ENCODE assay signal across 8 cellular contexts in genomic region chr2:218186355-218186766, GRCh38. TPM values are rescaled to one million over a fixed set of nuclear protein-coding genes. Genes with fewer than 3 reads are reported as not detected.
DNase-seq lines count a peak whose midpoint lies in the region; ATAC-seq and TF ChIP-seq lines count a peak whose summit lies in the region.

No MANE protein-coding gene starts in this region.

- H3K27me3 ChIP-seq in IMR-90 (ENCODE audit: control insufficient read depth, insufficient read depth, low read length) (peaks cover 33% of the 10 kb centered on the region), PC-3 (ENCODE audit: low read length) (peaks cover 8% of the 10 kb centered on the region), neural progenitor cell (no peaks in the 10 kb centered on the region)

- H3K4me1 ChIP-seq in IMR-90 (ENCODE audit: control insufficient read depth, insufficient read depth, low read length) (no peaks in the 10 kb centered on the region; the same call in 1 of the 2 replicates), PC-3 (ENCODE audit: insufficient read depth, low read length) (0 out of 2 replicates have a peak, but pooled peaks cover 4% of the 10 kb centered on the region), neural progenitor cell (no peaks in the 10 kb centered on the region)

- intact Hi-C loops in IMR-90 (cut with micrococcal nuclease) (loop anchor here (2.0 to 5.0 kb wide), 4 partner anchors 41 to 280 kb away; no protein-coding TSS in a partner anchor), PC-3 (cut with micrococcal nuclease) (loop anchor here (1.0 to 10.0 kb wide), 6 partner anchors 30 to 210 kb away; partner anchors contain the start of genes AAMP, CATIP and PNKD)

- in situ Hi-C loops in IMR-90 (cut with MboI; ENCODE audit: low sequenced_read_pairs): no loop called here

- no peaks in the 10 kb centered on the region for H3F3A ChIP-seq in PC-3 (ENCODE audit: low read length, unreplicated experiment)
- H3F3A ChIP-seq in neural progenitor cell (ENCODE audit: low read depth): no peaks in the 10 kb centered on the region

- no peaks in the 10 kb centered on the region for H3K9me1 ChIP-seq in IMR-90 (ENCODE audit: insufficient read depth, low read length)

- H2BK5ac ChIP-seq in IMR-90 (ENCODE audit: low read depth, low read length, poor library complexity, severe bottlenecking): no peak overlapping the region

- no peaks in the 10 kb centered on the region for H3K79me1 ChIP-seq in IMR-90 (ENCODE audit: low read depth in 1 of 2, low read length in 2 of 2)

- H3K36me3 ChIP-seq in IMR-90 (ENCODE audit: control insufficient read depth, insufficient read depth, low read length) (no peaks in the 10 kb centered on the region), PC-3 (ENCODE audit: low read depth, low read length) (no peaks in the 10 kb centered on the region), neural progenitor cell (no peaks in the 10 kb centered on the region)

- no peak overlapping the region for H2BK120ac ChIP-seq in IMR-90 (ENCODE audit: low read depth, low read length)

- H3K27ac ChIP-seq in IMR-90 (ENCODE audit: insufficient read depth, low read length) (no peak overlapping the region), PC-3 (ENCODE audit: low read length) (no peak overlapping the region), neural progenitor cell (no peak overlapping the region)

- no peaks in the 10 kb centered on the region for H3K79me2 ChIP-seq in PC-3 (ENCODE audit: low read length)
- H3K79me2 ChIP-seq in neural progenitor cell (ENCODE audit: low read depth): no peaks in the 10 kb centered on the region

- POLR2A ChIA-PET in IMR-90 (lab: Charles Lee; ENCODE audit: unreplicated experiment): no interaction called here
- POLR2A ChIA-PET in PC-3 (lab: Charles Lee; ENCODE audit: unreplicated experiment): no interaction called here

- peak overlapping the region; percentile 46 for H3K4me2 ChIP-seq in IMR-90 (ENCODE audit: low read depth, low read length)
- H3K4me2 ChIP-seq in PC-3 (ENCODE audit: low read length): peak overlapping the region; percentile 52
- H3K4me2 ChIP-seq in neural progenitor cell: no peak overlapping the region

- peak; percentile 68 for TF ChIP-seq RAD21 in IMR-90 (IDR thresholded peaks at IDR 0.05; ENCODE audit: low read length)

- DNase-seq in IMR-90: peak; percentile 72
- peak; percentile 81 for DNase-seq in PC-3
- peak; percentile 75 for DNase-seq in activated T-cell treated with anti-CD3 and anti-CD28 coated beads, Interleukin-2, amount 50 U/mL, for 24 hours
- peak; percentile 77 for DNase-seq in fibroblast of peridontal ligament (ENCODE audit: extremely low read depth)
- peak; percentile 72 for DNase-seq in neural progenitor cell (ENCODE audit: low spot score)
- DNase-seq in stimulated activated naive CD4-positive, alpha-beta T cell treated with Interleukin-2 at 50 U/mL for 16 hours (lab: John Stamatoyannopoulos, UW): peak; percentile 51

- H3K9ac ChIP-seq in IMR-90 (ENCODE audit: low read depth, low read length) (no peak overlapping the region), PC-3 (ENCODE audit: low read length) (no peak overlapping the region), neural progenitor cell (no peak overlapping the region)

- H3K23ac ChIP-seq in IMR-90 (ENCODE audit: low read depth, low read length): no peak overlapping the region

- no peaks in the 10 kb centered on the region for H3K9me2 ChIP-seq in PC-3 (replicated peaks; ENCODE audit: low read length)

- peak overlapping the region; percentile 86 for H2AFZ ChIP-seq in IMR-90 (replicated peaks; ENCODE audit: low read length, poor library complexity)
- peak overlapping the region; percentile 91 for H2AFZ ChIP-seq in PC-3 (ENCODE audit: low read length)
- peak overlapping the region; percentile 93 for H2AFZ ChIP-seq in neural progenitor cell (replicated peaks)

- TF ChIP-seq POLR2A in IMR-90 (IDR thresholded peaks at IDR 0.05; ENCODE audit: low read depth, low read length): no peak

- H3K4ac ChIP-seq in IMR-90 (ENCODE audit: low read depth, low read length): no peak overlapping the region

- no peak overlapping the region; the same call in 1 of the 2 replicates for H4K91ac ChIP-seq in IMR-90 (ENCODE audit: insufficient read depth, low read depth, low read length)

- H3K56ac ChIP-seq in IMR-90 (ENCODE audit: extremely low read depth, insufficient read depth, low read length): no peak overlapping the region

- peak overlapping the region; percentile 26 for H3K27ac Mint-ChIP-seq in activated T-cell treated with anti-CD3 and anti-CD28 coated beads, Interleukin-2, amount 50 U/mL, for 24 hours
- H3K27ac Mint-ChIP-seq in neural progenitor cell: peak overlapping the region; percentile 53

- H3K4me3 ChIP-seq in IMR-90 (ENCODE audit: insufficient read depth, low read depth, low read length) (no peak overlapping the region), PC-3 (ENCODE audit: low read length) (no peak overlapping the region; the same call in 1 of the 2 replicates), neural progenitor cell (no peak overlapping the region)

- H3K9me3 ChIP-seq in IMR-90 (ENCODE audit: control insufficient read depth, insufficient read depth, low read length) (no peaks in the 10 kb centered on the region), PC-3 (ENCODE audit: low read length) (no peaks in the 10 kb centered on the region), neural progenitor cell (ENCODE audit: low read depth) (no peaks in the 10 kb centered on the region)

- TF ChIP-seq CTCF in GM12874 (IDR thresholded peaks at IDR 0.05; ENCODE audit: insufficient read depth, low read depth, low read length) (peak; percentile 80), IMR-90 (conservative IDR thresholded peaks at IDR 0.05; ENCODE audit: low read depth, low read length) (peak; percentile 78), PC-3 (conservative IDR thresholded peaks at IDR 0.05; ENCODE audit: low read depth, low read length) (peak; percentile 87), neural progenitor cell (IDR thresholded peaks at IDR 0.05) (peak; percentile 72)

- no peak overlapping the region for H3K14ac ChIP-seq in IMR-90 (replicated peaks; ENCODE audit: low read depth, low read length)

- peaks cover 9% of the 10 kb centered on the region for H3K4me1 Mint-ChIP-seq in activated T-cell treated with anti-CD3 and anti-CD28 coated beads, Interleukin-2, amount 50 U/mL, for 24 hours (ENCODE audit: low read depth)
- peaks cover 4% of the 10 kb centered on the region for H3K4me1 Mint-ChIP-seq in neural progenitor cell

- no peaks in the 10 kb centered on the region for H3K36me3 Mint-ChIP-seq in activated T-cell treated with anti-CD3 and anti-CD28 coated beads, Interleukin-2, amount 50 U/mL, for 24 hours (ENCODE audit: low read depth)
- no peaks in the 10 kb centered on the region for H3K36me3 Mint-ChIP-seq in neural progenitor cell

- WGBS in IMR-90 (ENCODE audit: extremely low coverage in 2 of 2, insufficient read length in 1 of 2), 2 experiments: 93% methylated on average over 3 of the region's 8 CpGs; no CpG with 5 or more reads in 1 of the 2 experiments

- CTCF ChIA-PET in IMR-90 (lab: Yijun Ruan, JAX): no interaction called here
- CTCF ChIA-PET in PC-3 (lab: Charles Lee): no interaction called here

- H3K9me3 Mint-ChIP-seq in activated T-cell treated with anti-CD3 and anti-CD28 coated beads, Interleukin-2, amount 50 U/mL, for 24 hours: no peaks in the 10 kb centered on the region
- no peaks in the 10 kb centered on the region for H3K9me3 Mint-ChIP-seq in neural progenitor cell

- no peak overlapping the region for H3K4me3 Mint-ChIP-seq in activated T-cell treated with anti-CD3 and anti-CD28 coated beads, Interleukin-2, amount 50 U/mL, for 24 hours
- H3K4me3 Mint-ChIP-seq in neural progenitor cell: no peak overlapping the region

- H2AK9ac ChIP-seq in IMR-90 (replicated peaks; ENCODE audit: low read depth, low read length, poor library complexity): no peak overlapping the region

- H2BK15ac ChIP-seq in IMR-90 (ENCODE audit: low read depth, low read length): no peak overlapping the region

- no peak overlapping the region for H2AK5ac ChIP-seq in IMR-90 (ENCODE audit: low read depth, low read length)

- no peak overlapping the region for H4K5ac ChIP-seq in IMR-90 (ENCODE audit: low read depth, low read length)

- BruUV-seq in IMR-90 (replicated peaks; lab: Mats Ljungman, UMichigan): no TSS peak
- no TSS peak for BruUV-seq in PC-3 (replicated peaks; lab: Mats Ljungman, UMichigan)

- ATAC-seq in IMR-90 (ENCODE audit: low read depth) (peak; percentile 99), PC-3 (peak; percentile 97), HG02884 (IDR thresholded peaks at IDR 0.05; ENCODE audit: unreplicated experiment) (no peak)

- H3K18ac ChIP-seq in IMR-90 (ENCODE audit: low read depth, low read length): no peak overlapping the region

- H4K20me1 ChIP-seq in IMR-90 (ENCODE audit: insufficient read depth, low read length) (no peaks in the 10 kb centered on the region), PC-3 (ENCODE audit: low read length) (no peaks in the 10 kb centered on the region), neural progenitor cell (ENCODE audit: low read depth) (no peaks in the 10 kb centered on the region)

- H2BK20ac ChIP-seq in IMR-90 (ENCODE audit: low read depth, low read length): no peak overlapping the region

- no peaks in the 10 kb centered on the region for H3K27me3 Mint-ChIP-seq in activated T-cell treated with anti-CD3 and anti-CD28 coated beads, Interleukin-2, amount 50 U/mL, for 24 hours
- H3K27me3 Mint-ChIP-seq in neural progenitor cell (ENCODE audit: insufficient read depth, low read depth): peaks cover 6% of the 10 kb centered on the region

- dilution Hi-C loops in IMR-90 (cut with HindIII; ENCODE audit: low sequenced_read_pairs, unreplicated experiment): no loop called here

- H4K8ac ChIP-seq in IMR-90 (ENCODE audit: low read depth in 2 of 2, low read length in 2 of 2): peak overlapping the region in 1 of 2 experiments; percentile 36; a peak in 2 of 4 replicates

TF ChIP-seq in IMR-90, 13 proteins besides CTCF, POLR2A, EP300 and RAD21:
- TF ChIP-seq MXI1 (IDR thresholded peaks at IDR 0.05; ENCODE audit: borderline replicate concordance, low read depth, low read length) (no peak), CEBPB (IDR thresholded peaks at IDR 0.05; ENCODE audit: low read depth, low read length) (no peak), SMC3 (IDR thresholded peaks at IDR 0.05; ENCODE audit: low read depth, low read length) (peak; percentile 57), MAZ (IDR thresholded peaks at IDR 0.05; ENCODE audit: borderline replicate concordance, low read depth, low read length) (peak; percentile 8; the same call in 1 of the 2 replicates)

RNA-seq across cellular contexts. Expression of gene CXCR1, which starts 19.6 kb away (rescaled TPM):
- total RNA-seq in IMR-90 (2012; rRNA removed) (not detected in 2 replicates), PC-3 (2014; rRNA removed) (not detected in 2 replicates), neural progenitor cell (ENCODE audit: low replicate concordance) (not detected in 2 replicates)
- polyA plus RNA-seq in IMR-90 (2012; rRNA removed): not detected in 2 replicates
- polyA plus RNA-seq in IMR-90 (2012; cell fraction: cytosol; rRNA removed): not detected in 2 replicates
- not detected in 2 replicates for polyA plus RNA-seq in IMR-90 (2012; cell fraction: nucleus; rRNA removed; ENCODE audit: low replicate concordance)

RNA-seq across cellular contexts. Expression of gene ARPC2, which starts 30.6 kb away (rescaled TPM):
- total RNA-seq in IMR-90 (2012; rRNA removed): 635 and 696 TPM in 2 replicates
- 544 and 561 TPM in 2 replicates for polyA plus RNA-seq in IMR-90 (2012; rRNA removed)
- polyA plus RNA-seq in IMR-90 (2012; cell fraction: cytosol; rRNA removed): 259 and 280 TPM in 2 replicates
- 120 and 334 TPM in 2 replicates for polyA plus RNA-seq in IMR-90 (2012; cell fraction: nucleus; rRNA removed; ENCODE audit: low replicate concordance)
- 210 and 213 TPM in 2 replicates for total RNA-seq in PC-3 (2014; rRNA removed)
- 151 and 155 TPM in 2 replicates for total RNA-seq in neural progenitor cell (ENCODE audit: low replicate concordance)
